19 cellular contexts compared by ENCODE assay signal in genomic region chr5:163445345-163445744, GRCh38.
"Had no signal": no experiment of that assay in that cellular context is flagged by ENCODE, and none has a peak within 500 bp of the region (broad histone marks: within the 10 kb centered on the region; RNA-seq: fewer than 3 reads in every experiment).

No MANE protein-coding gene starts in this region.

- H3K9me3 ChIP-seq: SJCRH30 had no signal

- H3K27ac ChIP-seq: KMS-11, SJCRH30 had no signal

- H3K27me3 ChIP-seq: SJCRH30 had no signal

- DNase-seq: IMR-90, Kasumi-1, MM.1S, NCI-H1092 treated with DMSO at 0.1 percent for 48 hours, NCI-H1436 treated with DMSO at 0.1 percent for 48 hours, NCI-H1694 treated with DMSO at 0.1 percent for 48 hours, NCI-H1930, NCI-H2081, NCI-H2107, NCI-H2227 treated with DMSO at 0.1 percent for 48 hours, NCI-H524, NCI-H526 treated with DMSO at 0.1 percent for 48 hours, NCI-H748 treated with DMSO at 0.1 percent for 48 hours, RPMI8226, SHP77 treated with DMSO at 0.1 percent for 48 hours, SJCRH30 had no signal

- H3K4me2 ChIP-seq: KMS-11 had no signal

- H3K4me1 ChIP-seq: SJCRH30 had no signal

- FAIRE-seq: HepG2 had no signal

- H3K9ac ChIP-seq: KMS-11 had no signal

- ATAC-seq: HepG2, SK-N-SH treated with all-trans-retinoic acid at 6 μM for 48 hours had no signal

- H3K4me3 ChIP-seq: SJCRH30 had no signal
